Comparison of ENCODE assay signal across 8 cellular contexts in the genomic region with DNA sequence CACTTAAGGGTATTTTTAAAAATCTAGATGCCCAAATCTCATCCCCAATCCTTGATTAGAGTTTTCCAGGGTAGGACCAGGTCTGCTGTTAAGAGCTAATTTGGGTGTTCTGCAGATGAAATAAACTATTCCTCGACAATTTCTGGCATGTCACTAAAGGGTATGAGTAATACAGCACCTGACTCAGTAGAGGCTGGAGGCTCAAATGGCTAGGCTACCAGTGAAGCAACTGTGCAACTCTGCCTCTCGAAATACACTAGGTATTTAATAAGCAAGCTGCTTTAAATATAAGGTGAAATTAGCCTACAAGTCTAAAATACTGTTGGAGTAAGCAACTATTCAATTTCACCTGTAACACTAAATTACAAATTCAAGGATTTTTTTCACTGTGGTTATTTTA. TPM values are rescaled to one million over a fixed set of nuclear protein-coding genes. Genes with fewer than 3 reads are reported as not detected.
DNase-seq lines count a peak whose midpoint lies in the region; ATAC-seq and TF ChIP-seq lines count a peak whose summit lies in the region.

No MANE protein-coding gene starts in this region.

- peaks cover 23 to 30% (median 28%) of the 10 kb centered on the region in 3 donors for H3K36me3 ChIP-seq in skeletal muscle tissue (ENCODE audit: control insufficient read depth in 3 of 3, insufficient read depth in 3 of 3, low read length in 3 of 3)

- peak overlapping the region; percentile 99 for H3K4me3 Mint-ChIP-seq in T-helper 2 cell treated with Interferon-gamma antibody and Interleukin-4, amounts not matched to agents 5 μg/mL and 100 μg/mL, for 36 hours

- H3K27me3 Mint-ChIP-seq in T-helper 2 cell treated with Interferon-gamma antibody and Interleukin-4, amounts not matched to agents 5 μg/mL and 100 μg/mL, for 36 hours (ENCODE audit: low read depth): peaks cover 3% of the 10 kb centered on the region

- H3K27ac ChIP-seq in skeletal muscle tissue (ENCODE audit: low read depth, low read length): peak overlapping the region; percentile 3

- peak overlapping the region in 2 of 3 donors; percentile 98 to 99 for H3K9ac ChIP-seq in skeletal muscle tissue (ENCODE audit: low read depth in 1 of 3, low read length in 3 of 3)

- peak; percentile 13 for DNase-seq in SIG-M5 treated with dmso at 0.1 percent for 504 hours (lab: John Stamatoyannopoulos, UW; ENCODE audit: unreplicated experiment)
- DNase-seq in SIG-M5 (lab: John Stamatoyannopoulos, UW): no peak
- no peak for DNase-seq in T-helper 2 cell treated with Interferon-gamma antibody and Interleukin-4, amounts not matched to agents 5 μg/mL and 100 μg/mL, for 36 hours (ENCODE audit: low spot score)
- peak; percentile 54 for DNase-seq in fibroblast of the aortic adventitia (ENCODE audit: low read depth)
- no peak for DNase-seq in foreskin melanocyte
- no peak for DNase-seq in activated gamma-delta T cell treated with Interleukin-2 at 50 U/mL for 16 hours

- no peaks in the 10 kb centered on the region for H3K9me3 ChIP-seq in skeletal muscle tissue (ENCODE audit: control insufficient read depth in 3 of 3, low read length in 3 of 3)

- peaks cover 30% of the 10 kb centered on the region for H3K36me3 Mint-ChIP-seq in T-helper 2 cell treated with Interferon-gamma antibody and Interleukin-4, amounts not matched to agents 5 μg/mL and 100 μg/mL, for 36 hours (ENCODE audit: low read depth)

- no peak for ATAC-seq in HG03139 (IDR thresholded peaks at IDR 0.05; ENCODE audit: unreplicated experiment)

- no peak for TF ChIP-seq CTCF in fibroblast of the aortic adventitia (IDR thresholded peaks at IDR 0.05; ENCODE audit: insufficient read depth, low read length)

- H3K27ac Mint-ChIP-seq in T-helper 2 cell treated with Interferon-gamma antibody and Interleukin-4, amounts not matched to agents 5 μg/mL and 100 μg/mL, for 36 hours: no peak overlapping the region

- H3K4me3 ChIP-seq in fibroblast of the aortic adventitia (ENCODE audit: low read depth, low read length): peak overlapping the region; percentile 89
- peak overlapping the region; percentile 96 to 98 (median 96) for H3K4me3 ChIP-seq in skeletal muscle tissue (ENCODE audit: low read length in 3 of 3)

- no peaks in the 10 kb centered on the region for H3K9me3 Mint-ChIP-seq in T-helper 2 cell treated with Interferon-gamma antibody and Interleukin-4, amounts not matched to agents 5 μg/mL and 100 μg/mL, for 36 hours

- H3K27me3 ChIP-seq in skeletal muscle tissue (ENCODE audit: control insufficient read depth in 3 of 3, insufficient read depth in 3 of 3, low read length in 3 of 3): no peaks in the 10 kb centered on the region

- H3K4me1 Mint-ChIP-seq in T-helper 2 cell treated with Interferon-gamma antibody and Interleukin-4, amounts not matched to agents 5 μg/mL and 100 μg/mL, for 36 hours (ENCODE audit: low read depth): peaks cover 33% of the 10 kb centered on the region

- H3K4me1 ChIP-seq in skeletal muscle tissue (ENCODE audit: control insufficient read depth in 3 of 3, insufficient read depth in 3 of 3, low read length in 3 of 3): peaks cover 12 to 19% (median 14%) of the 10 kb centered on the region in 3 donors

RNA-seq across cellular contexts. Expression of gene RNF6, which starts 1.5 kb away (rescaled TPM):
- total RNA-seq in fibroblast of the aortic adventitia (ENCODE audit: low replicate concordance) (24.5 and 39.0 TPM in 2 replicates), skeletal muscle tissue (14.1 TPM)

RNA-seq across cellular contexts. Expression of gene CDK8, which starts 33.4 kb away (rescaled TPM):
- total RNA-seq in fibroblast of the aortic adventitia (ENCODE audit: low replicate concordance): 11.7 and 13.6 TPM in 2 replicates
- total RNA-seq in skeletal muscle tissue: 17.7 TPM

Comparison
In these comparisons a context has a peak if more than half of its experiments do, and no peak if none do; other contexts are left out.
1. DNase-seq: peak in SIG-M5 treated with dmso at 0.1 percent for 504 hours (single experiment) and fibroblast of the aortic adventitia (single experiment); none in SIG-M5 (single experiment), T-helper 2 cell treated with Interferon-gamma antibody and Interleukin-4, amounts not matched to agents 5 μg/mL and 100 μg/mL, for 36 hours (single experiment), foreskin melanocyte (single experiment) and activated gamma-delta T cell treated with Interleukin-2 at 50 U/mL for 16 hours (single experiment).